8 cellular contexts compared by ENCODE assay signal in genomic region chr2:218781691-218782528, GRCh38. TPM values are rescaled to one million over a fixed set of nuclear protein-coding genes. Genes with fewer than 3 reads are reported as not detected.
DNase-seq lines count a peak whose midpoint lies in the region; ATAC-seq and TF ChIP-seq lines count a peak whose summit lies in the region.

CYP27A1 (plus strand) TSS chr2:218782147; CDS start chr2:218782183, 36 bp downstream.

- no peak for TF ChIP-seq CTCF in left lung (IDR thresholded peaks at IDR 0.05)

- H3K27me3 ChIP-seq in left lung, result peaks cover 0 to 38% of the 10 kb centered on the region in 2 donors

- peak; percentile 93 for ATAC-seq in left lung
- ATAC-seq in stimulated activated naive CD8-positive, alpha-beta T cell treated with anti-CD3 and anti-CD28 coated beads, Interleukin-15, Interleukin-2, amounts not matched to agents 100 U/mL and 50 U/mL, for 24 hours, result no peak
- no peak for ATAC-seq in HG02678 (IDR thresholded peaks at IDR 0.05; ENCODE audit: unreplicated experiment)
- no peak for ATAC-seq in GM21526 (IDR thresholded peaks at IDR 0.05; ENCODE audit: low FRiP score, unreplicated experiment)

- peaks cover 0 to 9% of the 10 kb centered on the region in 2 donors for H3K9me3 ChIP-seq in left lung

- H3K36me3 ChIP-seq in left lung, result no peaks in the 10 kb centered on the region

- peaks cover 0 to 20% of the 10 kb centered on the region in 2 donors for H3K4me1 ChIP-seq in left lung

- H3K4me3 ChIP-seq in left lung, result peak within 1 kb of the TSS; percentile 57 to 62

- peak within 1 kb of the TSS; percentile 74 to 75 for H3K27ac ChIP-seq in left lung

- DNase-seq in AG08395 (ENCODE audit: low spot score) (peak; percentile 56), HuH-7.5 (ENCODE audit: low spot score) (peak; percentile 67), dermis blood vessel endothelial cell (peak; percentile 55), left lung (peak; percentile 72 to 89), GDM1 (lab: John Stamatoyannopoulos, UW) (no peak)
- DNase-seq in stimulated activated naive CD8-positive, alpha-beta T cell treated with anti-CD3 and anti-CD28 coated beads, Interleukin-15, Interleukin-2, amounts not matched to agents 100 U/mL and 50 U/mL, for 24 hours, result peak; percentile 7

- intact Hi-C loops in left lung (cut with DNase I), result no loop called here

RNA-seq across cellular contexts. Expression of gene CYP27A1, which starts in this region (rescaled TPM):
- total RNA-seq in dermis blood vessel endothelial cell (8.6 and 12.8 TPM in 2 replicates), left lung (10 to 100 TPM; 77.9 to 95.9 TPM)
